In the genomic region with DNA sequence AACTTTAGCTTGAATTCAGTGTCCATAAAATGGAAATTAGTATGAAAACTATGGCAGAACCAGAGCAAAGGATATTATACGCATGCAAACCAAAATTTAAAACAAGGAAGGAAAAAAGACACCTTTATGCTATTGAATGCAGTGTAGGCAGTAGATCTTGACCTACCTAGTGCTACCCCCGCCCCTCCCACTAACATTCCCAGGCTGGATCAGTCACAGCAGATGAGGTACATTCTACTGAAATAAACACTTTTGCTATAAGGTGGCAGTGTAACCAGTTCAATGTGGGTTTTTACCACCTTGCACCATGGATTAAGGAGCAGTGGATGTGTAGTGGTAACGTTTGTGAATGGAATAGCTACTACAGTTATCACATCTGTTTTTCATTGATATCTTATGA, we compare ENCODE assay signal across 24 cellular contexts. TPM values are rescaled to one million over a fixed set of nuclear protein-coding genes. Genes with fewer than 3 reads are reported as not detected.
A peak's percentile ranks its signal among the peaks of the same experiment; 100 is the strongest.
DNase-seq lines count a peak whose midpoint lies in the region; ATAC-seq, FAIRE-seq and TF ChIP-seq lines count a peak whose summit lies in the region.
"Had no signal": no experiment of that assay in that cellular context is flagged by ENCODE, and none has a peak within 500 bp of the region (broad histone marks: within the 10 kb centered on the region; RNA-seq: fewer than 3 reads in every experiment).

No MANE protein-coding gene starts in this region.

- intact Hi-C loops in heart left ventricle (cut with DNase I) = no loop called here

- WGBS in SK-N-SH (ENCODE audit: low lambda C conversion rate) = 66% methylated on average over 3 of the region's 3 CpGs
- 84 to 91% (median 87%) methylated on average over 3 of the region's 3 CpGs for WGBS in heart left ventricle, 4 donors

- no peaks in the 10 kb centered on the region for H4K20me1 ChIP-seq in SK-N-SH (ENCODE audit: insufficient read depth)
- H4K20me1 ChIP-seq: BLaER1 treated with 17β-estradiol and CSF1 and Interleukin-3, amounts not matched to agents 10 nM and 100 nM had no signal

- no peaks in the 10 kb centered on the region for H3K4me1 Mint-ChIP-seq in T-helper 17 cell
- H3K4me1 Mint-ChIP-seq: CD14-positive monocyte; CD8-positive, alpha-beta memory T cell had no signal

- peaks cover 0 to 4% of the 10 kb centered on the region in 2 experiments; a peak in 2 of 4 replicates for H3K4me1 ChIP-seq in SK-N-SH (ENCODE audit: control insufficient read depth in 1 of 2, insufficient read depth in 2 of 2, low read depth in 1 of 2, low read length in 1 of 2)
- no peaks in the 10 kb centered on the region for H3K4me1 ChIP-seq in heart left ventricle
- H3K4me1 ChIP-seq: A549; BE2C; BLaER1 treated with 17β-estradiol and CSF1 and Interleukin-3, amounts not matched to agents 10 nM and 100 nM had no signal

- no peaks in the 10 kb centered on the region for H3F3A ChIP-seq in SK-N-SH (replicated peaks; ENCODE audit: insufficient read depth)

- no peak for TF ChIP-seq EP300 in SK-N-SH (IDR thresholded peaks at IDR 0.05; ENCODE audit: borderline replicate concordance in 1 of 2, low read depth in 1 of 2, low read length in 1 of 2)

- ATAC-seq in heart left ventricle (no peak), T-helper 17 cell (no peak)
- ATAC-seq: A549 had no signal

- TF ChIP-seq CTCF in SK-N-SH (IDR thresholded peaks at IDR 0.05) = no peak
- no peak for TF ChIP-seq CTCF in heart left ventricle (IDR thresholded peaks at IDR 0.05)
- no peak for TF ChIP-seq CTCF in D721Med (IDR thresholded peaks at IDR 0.05; ENCODE audit: insufficient read depth, missing control alignments)

- H3K36me3 ChIP-seq in SK-N-SH (replicated peaks in 1 of 2; ENCODE audit: control insufficient read depth in 1 of 2, insufficient read depth in 2 of 2, low read length in 1 of 2) = peaks cover 0 to 15% of the 10 kb centered on the region in 2 experiments
- peaks cover 0 to 6% (median 0%) of the 10 kb centered on the region in 9 donors for H3K36me3 ChIP-seq in heart left ventricle
- H3K36me3 ChIP-seq: BE2C; BLaER1 treated with 17β-estradiol and CSF1 and Interleukin-3, amounts not matched to agents 10 nM and 100 nM had no signal

- no peak overlapping the region for H2AFZ ChIP-seq in SK-N-SH (ENCODE audit: low read depth)

- no peak overlapping the region for H3K9ac ChIP-seq in SK-N-SH
- H3K9ac ChIP-seq: BLaER1 treated with 17β-estradiol and CSF1 and Interleukin-3, amounts not matched to agents 10 nM and 100 nM had no signal

- TF ChIP-seq RAD21 in SK-N-SH (IDR thresholded peaks at IDR 0.05; ENCODE audit: low read length) = no peak

- TF ChIP-seq POLR2A in erythroblast (IDR thresholded peaks at IDR 0.05; ENCODE audit: low read length) = no peak
- no peak for TF ChIP-seq POLR2A in heart left ventricle (IDR thresholded peaks at IDR 0.05)

- H3K9me2 ChIP-seq in SK-N-SH = no peaks in the 10 kb centered on the region

- CTCF ChIA-PET in SK-N-SH (lab: Yijun Ruan, JAX) = interaction anchor here (0.8 to 1.5 kb wide), 7 partner anchors 12 to 29 kb away, joined by 3 to 4 read pairs (median 3); no protein-coding TSS in a partner anchor

- H3K4me2 ChIP-seq in SK-N-SH = no peak overlapping the region
- H3K4me2 ChIP-seq: A549; BLaER1 treated with 17β-estradiol and CSF1 and Interleukin-3, amounts not matched to agents 10 nM and 100 nM had no signal

- no peaks in the 10 kb centered on the region for H3K79me2 ChIP-seq in SK-N-SH (ENCODE audit: insufficient read depth)

- no peak overlapping the region for H3K27ac ChIP-seq in SK-N-SH (ENCODE audit: low read depth in 2 of 2, low read length in 1 of 2)
- H3K27ac ChIP-seq in heart left ventricle = no peak overlapping the region
- H3K27ac ChIP-seq: A549; BLaER1 treated with 17β-estradiol and CSF1 and Interleukin-3, amounts not matched to agents 10 nM and 100 nM had no signal

- POLR2A ChIA-PET in SK-N-SH (lab: Yijun Ruan, JAX) = no interaction called here

- DNase-seq in NCI-H526 (lab: John Stamatoyannopoulos, UW) (peak; percentile 52 to 76), SK-N-SH (peak; percentile 12), erythroblast (lab: John Stamatoyannopoulos, UW) (peak; percentile 6 to 29), heart left ventricle (no peak), NCI-H345 treated with DMSO at 0.1 percent for 48 hours (lab: John Stamatoyannopoulos, UW; ENCODE audit: unreplicated experiment) (no peak), T-helper 17 cell (no peak), D721Med (ENCODE audit: insufficient read length, low spot score) (no peak)
- DNase-seq: 8988T; ACHN; AML-193; BE2C; CD4-positive, alpha-beta T cell; CD8-positive, alpha-beta memory T cell; DMS53; DMS79 treated with DMSO at 0.1 percent for 48 hours; GF-D8; GOT3; HCEC 1CT had no signal

- H3K27me3 Mint-ChIP-seq in T-helper 17 cell = no peaks in the 10 kb centered on the region
- H3K27me3 Mint-ChIP-seq: CD4-positive, alpha-beta T cell; CD8-positive, alpha-beta memory T cell had no signal

- no peaks in the 10 kb centered on the region for H3K9me3 ChIP-seq in SK-N-SH
- H3K9me3 ChIP-seq in heart left ventricle = no peaks in the 10 kb centered on the region
- no peaks in the 10 kb centered on the region for H3K9me3 ChIP-seq in T-helper 17 cell (ENCODE audit: control insufficient read depth, low read length, poor library complexity, severe bottlenecking)
- H3K9me3 ChIP-seq: A549; BE2C; BLaER1 treated with 17β-estradiol and CSF1 and Interleukin-3, amounts not matched to agents 10 nM and 100 nM had no signal

- H3K4me3 ChIP-seq in SK-N-SH (ENCODE audit: low read depth in 2 of 2, low read length in 1 of 2) (no peak overlapping the region), heart left ventricle (no peak overlapping the region)
- H3K4me3 ChIP-seq: A549; BLaER1 treated with 17β-estradiol and CSF1 and Interleukin-3, amounts not matched to agents 10 nM and 100 nM had no signal

- no peak overlapping the region for H3K4me3 Mint-ChIP-seq in T-helper 17 cell
- H3K4me3 Mint-ChIP-seq: CD14-positive monocyte; CD4-positive, alpha-beta T cell; CD8-positive, alpha-beta memory T cell had no signal

- H3K27me3 ChIP-seq in SK-N-SH (ENCODE audit: insufficient read depth) (no peaks in the 10 kb centered on the region), heart left ventricle (no peaks in the 10 kb centered on the region)
- H3K27me3 ChIP-seq: BE2C; BLaER1 treated with 17β-estradiol and CSF1 and Interleukin-3, amounts not matched to agents 10 nM and 100 nM had no signal

- H3K36me3 Mint-ChIP-seq in T-helper 17 cell (ENCODE audit: low read depth) = no peaks in the 10 kb centered on the region
- H3K36me3 Mint-ChIP-seq: CD14-positive monocyte had no signal

- no peak for FAIRE-seq in D721Med (lab: Jason Lieb, UNC)
- FAIRE-seq: A549, GM12891, GM18507, H54 had no signal

- no peak overlapping the region for H3K27ac Mint-ChIP-seq in T-helper 17 cell
- H3K27ac Mint-ChIP-seq: CD14-positive monocyte; CD4-positive, alpha-beta T cell; CD8-positive, alpha-beta memory T cell had no signal

TF ChIP-seq in SK-N-SH, 30 proteins besides CTCF, POLR2A, EP300 and RAD21:
- no peak for TF ChIP-seq RFX5 (IDR thresholded peaks at IDR 0.05; ENCODE audit: low read length)
- peak; percentile 14; the same call in 1 of the 2 replicates for TF ChIP-seq TCF12 (IDR thresholded peaks at IDR 0.05)
TF ChIP-seq in SK-N-SH: peak in this region for 1.

RNA-seq across cellular contexts. Expression of gene SRI, which starts 27.9 kb away (rescaled TPM):
- polyA plus RNA-seq in SK-N-SH (2012; rRNA removed) (195 and 197 TPM in 2 replicates), heart left ventricle (10 to 100 TPM; 25.9 to 66.7 TPM)
- polyA plus RNA-seq in SK-N-SH (2012; cell fraction: cytosol; rRNA removed) = 251 and 340 TPM in 2 replicates
- 98.6 and 154 TPM in 2 replicates for polyA plus RNA-seq in SK-N-SH (2012; cell fraction: nucleus; rRNA removed)
- total RNA-seq in heart left ventricle (10 to 100 TPM; 48.9 to 88.5 (median 69.4) TPM), T-helper 17 cell (10 to 100 TPM; 58.1 to 65.8 TPM)

Comparison
In these comparisons a context has a peak if more than half of its experiments do, and no peak if none do; other contexts are left out.
1. DNase-seq: peak in NCI-H526 (2 of 2), SK-N-SH (single experiment) and erythroblast (2 of 2); none in heart left ventricle (0 of 5), NCI-H345 treated with DMSO at 0.1 percent for 48 hours (single experiment), T-helper 17 cell (0 of 3) and D721Med (single experiment).